Comparison of ENCODE assay signal across 1 cellular context in the genomic region with DNA sequence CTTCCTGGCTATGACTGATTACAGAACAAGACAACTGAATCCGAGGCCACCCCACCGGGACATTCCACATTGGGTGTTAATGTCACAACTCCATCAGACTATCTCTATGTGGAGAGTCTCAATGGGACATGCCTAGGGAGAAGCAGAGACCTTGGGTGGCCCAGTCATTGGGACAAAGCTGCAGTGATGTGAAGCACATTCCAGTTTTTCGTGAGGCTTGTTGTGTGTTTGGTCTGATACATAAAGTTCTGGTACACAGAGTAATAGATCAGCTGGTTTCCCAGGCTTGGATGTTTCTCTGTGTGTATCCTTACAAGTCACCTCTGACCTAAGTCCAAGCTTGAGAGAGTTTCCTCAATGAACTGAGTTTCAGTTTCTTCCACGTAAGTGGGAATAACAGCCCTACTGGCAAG.
TF ChIP-seq lines count a peak whose summit lies in the region.

No MANE protein-coding gene starts in this region.

TF ChIP-seq in SK-N-SH, 30 proteins besides CTCF, POLR2A, EP300 and RAD21:
- no peak for TF ChIP-seq FOXM1 (IDR thresholded peaks at IDR 0.05; ENCODE audit: low read depth)
- TF ChIP-seq MXI1 (IDR thresholded peaks at IDR 0.05; ENCODE audit: low read depth, low read length), result no peak
- TF ChIP-seq, protein P1, sequence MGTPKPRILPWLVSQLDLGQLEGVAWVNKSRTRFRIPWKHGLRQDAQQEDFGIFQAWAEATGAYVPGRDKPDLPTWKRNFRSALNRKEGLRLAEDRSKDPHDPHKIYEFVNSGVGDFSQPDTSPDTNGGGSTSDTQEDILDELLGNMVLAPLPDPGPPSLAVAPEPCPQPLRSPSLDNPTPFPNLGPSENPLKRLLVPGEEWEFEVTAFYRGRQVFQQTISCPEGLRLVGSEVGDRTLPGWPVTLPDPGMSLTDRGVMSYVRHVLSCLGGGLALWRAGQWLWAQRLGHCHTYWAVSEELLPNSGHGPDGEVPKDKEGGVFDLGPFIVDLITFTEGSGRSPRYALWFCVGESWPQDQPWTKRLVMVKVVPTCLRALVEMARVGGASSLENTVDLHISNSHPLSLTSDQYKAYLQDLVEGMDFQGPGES (IDR thresholded peaks at IDR 0.05; ENCODE audit: low read depth, low read length), result no peak
- no peak for TF ChIP-seq SMC3 (IDR thresholded peaks at IDR 0.05; ENCODE audit: low read depth, low read length)
- TF ChIP-seq POLR2AphosphoS5 (IDR thresholded peaks at IDR 0.05; ENCODE audit: low read depth, low read length), result no peak
- TF ChIP-seq NRF1 (IDR thresholded peaks at IDR 0.05; ENCODE audit: low read depth, low read length), result no peak
- no peak for TF ChIP-seq CHD2 (IDR thresholded peaks at IDR 0.05; ENCODE audit: low read length, partially characterized antibody)
- TF ChIP-seq JUND (IDR thresholded peaks at IDR 0.05), result no peak
- TF ChIP-seq, protein P2, sequence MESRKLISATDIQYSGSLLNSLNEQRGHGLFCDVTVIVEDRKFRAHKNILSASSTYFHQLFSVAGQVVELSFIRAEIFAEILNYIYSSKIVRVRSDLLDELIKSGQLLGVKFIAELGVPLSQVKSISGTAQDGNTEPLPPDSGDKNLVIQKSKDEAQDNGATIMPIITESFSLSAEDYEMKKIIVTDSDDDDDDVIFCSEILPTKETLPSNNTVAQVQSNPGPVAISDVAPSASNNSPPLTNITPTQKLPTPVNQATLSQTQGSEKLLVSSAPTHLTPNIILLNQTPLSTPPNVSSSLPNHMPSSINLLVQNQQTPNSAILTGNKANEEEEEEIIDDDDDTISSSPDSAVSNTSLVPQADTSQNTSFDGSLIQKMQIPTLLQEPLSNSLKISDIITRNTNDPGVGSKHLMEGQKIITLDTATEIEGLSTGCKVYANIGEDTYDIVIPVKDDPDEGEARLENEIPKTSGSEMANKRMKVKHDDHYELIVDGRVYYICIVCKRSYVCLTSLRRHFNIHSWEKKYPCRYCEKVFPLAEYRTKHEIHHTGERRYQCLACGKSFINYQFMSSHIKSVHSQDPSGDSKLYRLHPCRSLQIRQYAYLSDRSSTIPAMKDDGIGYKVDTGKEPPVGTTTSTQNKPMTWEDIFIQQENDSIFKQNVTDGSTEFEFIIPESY (IDR thresholded peaks at IDR 0.05; ENCODE audit: borderline replicate concordance, low read depth), result no peak
- no peak for TF ChIP-seq EZH2phosphoT487 (IDR thresholded peaks at IDR 0.05; ENCODE audit: borderline replicate concordance, low read depth)
- TF ChIP-seq, protein P3, sequence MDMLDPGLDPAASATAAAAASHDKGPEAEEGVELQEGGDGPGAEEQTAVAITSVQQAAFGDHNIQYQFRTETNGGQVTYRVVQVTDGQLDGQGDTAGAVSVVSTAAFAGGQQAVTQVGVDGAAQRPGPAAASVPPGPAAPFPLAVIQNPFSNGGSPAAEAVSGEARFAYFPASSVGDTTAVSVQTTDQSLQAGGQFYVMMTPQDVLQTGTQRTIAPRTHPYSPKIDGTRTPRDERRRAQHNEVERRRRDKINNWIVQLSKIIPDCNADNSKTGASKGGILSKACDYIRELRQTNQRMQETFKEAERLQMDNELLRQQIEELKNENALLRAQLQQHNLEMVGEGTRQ (IDR thresholded peaks at IDR 0.05; ENCODE audit: borderline replicate concordance, low read depth, low read length), result no peak
- TF ChIP-seq TCF12 (IDR thresholded peaks at IDR 0.05), result no peak
- TF ChIP-seq, protein P4, sequence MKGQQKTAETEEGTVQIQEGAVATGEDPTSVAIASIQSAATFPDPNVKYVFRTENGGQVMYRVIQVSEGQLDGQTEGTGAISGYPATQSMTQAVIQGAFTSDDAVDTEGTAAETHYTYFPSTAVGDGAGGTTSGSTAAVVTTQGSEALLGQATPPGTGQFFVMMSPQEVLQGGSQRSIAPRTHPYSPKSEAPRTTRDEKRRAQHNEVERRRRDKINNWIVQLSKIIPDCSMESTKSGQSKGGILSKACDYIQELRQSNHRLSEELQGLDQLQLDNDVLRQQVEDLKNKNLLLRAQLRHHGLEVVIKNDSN (IDR thresholded peaks at IDR 0.05; ENCODE audit: borderline replicate concordance, low read depth), result no peak
- TF ChIP-seq SIN3A (IDR thresholded peaks at IDR 0.05; ENCODE audit: borderline replicate concordance, low read depth, low read length), result no peak
- no peak for TF ChIP-seq ELF1 (IDR thresholded peaks at IDR 0.05)
- TF ChIP-seq YY1 (IDR thresholded peaks at IDR 0.05; ENCODE audit: low read depth), result no peak
- no peak for TF ChIP-seq RFX5 (IDR thresholded peaks at IDR 0.05; ENCODE audit: low read length)
TF ChIP-seq in SK-N-SH: peak in this region for 0.
